ENCODE assay signal across 18 cellular contexts in the genomic region with DNA sequence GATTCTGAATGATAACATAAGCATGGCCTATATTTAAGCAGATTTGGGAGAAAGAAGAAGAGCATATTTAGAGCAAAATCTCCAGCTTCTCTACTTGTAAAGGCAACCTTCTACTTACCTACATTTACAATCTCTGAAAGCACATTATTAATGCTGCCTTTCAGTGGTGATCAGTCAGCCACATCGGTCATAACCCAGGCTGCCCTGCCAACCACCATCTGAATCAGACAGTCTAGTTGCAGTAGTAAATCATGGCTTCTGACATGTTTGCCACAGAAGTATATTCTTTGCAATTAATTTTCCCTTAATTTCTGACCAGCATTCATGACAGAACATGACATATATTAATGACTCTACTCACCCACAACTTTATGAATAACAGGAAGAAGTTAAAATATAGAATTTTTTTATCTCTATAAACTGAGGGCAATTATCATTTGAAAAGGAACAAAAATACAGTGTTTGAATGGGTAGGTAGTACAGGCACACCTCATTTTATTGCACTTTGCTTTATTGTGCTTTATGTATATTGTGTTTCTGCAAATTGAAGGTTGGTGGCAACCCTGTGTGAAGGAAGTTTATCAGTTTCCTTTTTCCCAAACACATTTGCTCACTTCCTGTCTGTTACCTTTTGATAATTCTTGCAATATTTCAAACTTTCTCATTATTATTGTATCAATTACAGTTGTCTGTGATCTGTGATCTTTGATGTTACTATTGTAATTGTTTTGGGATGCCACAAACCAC.
A peak's percentile ranks its signal among the peaks of the same experiment; 100 is the strongest.
DNase-seq lines count a peak whose midpoint lies in the region; ATAC-seq, FAIRE-seq and TF ChIP-seq lines count a peak whose summit lies in the region.
"Had no signal": no experiment of that assay in that cellular context is flagged by ENCODE, and none has a peak within 500 bp of the region (broad histone marks: within the 10 kb centered on the region; RNA-seq: fewer than 3 reads in every experiment).

No MANE protein-coding gene starts in this region.

- H3K9me2 ChIP-seq in Loucy (replicated peaks; ENCODE audit: low read depth, low read length): no peaks in the 10 kb centered on the region

- H3K27me3 Mint-ChIP-seq in WTC11 (ENCODE audit: low read depth): no peaks in the 10 kb centered on the region
- H3K27me3 Mint-ChIP-seq: activated CD4-positive, alpha-beta memory T cell treated with anti-CD3 and anti-CD28 coated beads, Interleukin-2, amount 10 ng/mL, durations not matched to agents 7 days and 5 days; activated naive CD8-positive, alpha-beta T cell treated with anti-CD3 and anti-CD28 coated beads, Interleukin-2, amount 10 ng/mL, durations not matched to agents 7 days and 5 days; CD8-positive, alpha-beta memory T cell had no signal

- H3K36me3 Mint-ChIP-seq in WTC11: no peaks in the 10 kb centered on the region
- H3K36me3 Mint-ChIP-seq: activated naive CD8-positive, alpha-beta T cell treated with anti-CD3 and anti-CD28 coated beads, Interleukin-2, amount 10 ng/mL, durations not matched to agents 7 days and 5 days had no signal

- no peaks in the 10 kb centered on the region for H3F3A ChIP-seq in Loucy (ENCODE audit: low read depth)

- H3K9me3 ChIP-seq in A549 (no peaks in the 10 kb centered on the region), Loucy (ENCODE audit: insufficient read depth, low read depth, low read length) (no peaks in the 10 kb centered on the region), keratinocyte (ENCODE audit: control insufficient read depth, low read depth, low read length) (no peaks in the 10 kb centered on the region)
- H3K9me3 ChIP-seq: breast epithelium, MG63, neutrophil had no signal

- H3K9ac ChIP-seq in Loucy (ENCODE audit: low read depth, low read length, poor library complexity, severe bottlenecking) (no peak overlapping the region), keratinocyte (ENCODE audit: control insufficient read depth, extremely low read depth, insufficient read depth, low read length) (no peak overlapping the region)

- TF ChIP-seq RAD21 in A549 (conservative IDR thresholded peaks at IDR 0.05 in 1 of 2, IDR thresholded peaks at IDR 0.05 in 1 of 2): no peak

- TF ChIP-seq POLR2A in A549 (IDR thresholded peaks at IDR 0.05; ENCODE audit: low read length): no peak

- POLR2A ChIA-PET in A549 (lab: Yijun Ruan, JAX): no interaction called here
- POLR2A ChIA-PET in WTC11 (lab: Charles Lee): no interaction called here

- CTCF ChIA-PET in A549 (lab: Yijun Ruan, JAX) (no interaction called here), WTC11 (lab: Charles Lee) (no interaction called here)

- TF ChIP-seq EP300 in A549 (IDR thresholded peaks at IDR 0.05): no peak

- FAIRE-seq in A549 (lab: Jason Lieb, UNC) (peak; percentile 7), keratinocyte (lab: Jason Lieb, UNC) (peak; percentile 34)

- intact Hi-C loops in dorsolateral prefrontal cortex (cut with DNase I): no loop called here

- no peak overlapping the region for H3K4me3 ChIP-seq in A549
- no peak overlapping the region for H3K4me3 ChIP-seq in Loucy (ENCODE audit: low read length, poor library complexity, severe bottlenecking)
- H3K4me3 ChIP-seq in keratinocyte (ENCODE audit: control insufficient read depth in 2 of 3, extremely low read depth in 1 of 3, insufficient read depth in 2 of 3, low read depth in 1 of 3, low read length in 3 of 3): no peak overlapping the region
- H3K4me3 ChIP-seq in dorsolateral prefrontal cortex: no peak overlapping the region
- H3K4me3 ChIP-seq: breast epithelium, MG63 had no signal

- H3K9me1 ChIP-seq in keratinocyte (ENCODE audit: control insufficient read depth, extremely low read depth, insufficient read depth, low read length): no peaks in the 10 kb centered on the region

- H3K4me1 ChIP-seq in A549: no peaks in the 10 kb centered on the region
- peaks cover 25% of the 10 kb centered on the region for H3K4me1 ChIP-seq in Loucy (ENCODE audit: insufficient read depth, low read length, poor library complexity, severe bottlenecking)
- no peaks in the 10 kb centered on the region for H3K4me1 ChIP-seq in keratinocyte (ENCODE audit: control insufficient read depth, extremely low read depth, insufficient read depth, low read length)
- H3K4me1 ChIP-seq: breast epithelium had no signal

- ATAC-seq in A549: no peak
- ATAC-seq in WTC11: no peak
- ATAC-seq in HG02610 (IDR thresholded peaks at IDR 0.05; ENCODE audit: unreplicated experiment): no peak
- ATAC-seq: stimulated activated naive CD8-positive, alpha-beta T cell treated with anti-CD3 and anti-CD28 coated beads, Interleukin-15, Interleukin-2, amounts not matched to agents 100 U/mL and 50 U/mL, for 24 hours had no signal

- H3K4me1 Mint-ChIP-seq in WTC11: peaks cover 37% of the 10 kb centered on the region
- H3K4me1 Mint-ChIP-seq: activated naive CD8-positive, alpha-beta T cell treated with anti-CD3 and anti-CD28 coated beads, Interleukin-2, amount 10 ng/mL, durations not matched to agents 7 days and 5 days had no signal

- H3K27ac Mint-ChIP-seq in WTC11: 0 out of 2 replicates have a peak overlapping the region, but pooled peaks have one; percentile 76
- H3K27ac Mint-ChIP-seq: activated CD4-positive, alpha-beta memory T cell treated with anti-CD3 and anti-CD28 coated beads, Interleukin-2, amount 10 ng/mL, durations not matched to agents 7 days and 5 days; activated naive CD8-positive, alpha-beta T cell treated with anti-CD3 and anti-CD28 coated beads, Interleukin-2, amount 10 ng/mL, durations not matched to agents 7 days and 5 days had no signal

- H2AFZ ChIP-seq in Loucy (ENCODE audit: low read length) (no peak overlapping the region), keratinocyte (ENCODE audit: control insufficient read depth, low read length) (peak overlapping the region; percentile 47)

- TF ChIP-seq CTCF in A549 (IDR thresholded peaks at IDR 0.05) (no peak), Loucy (conservative IDR thresholded peaks at IDR 0.05; ENCODE audit: low read length) (no peak), WTC11 (IDR thresholded peaks at IDR 0.05) (no peak), keratinocyte (optimal IDR thresholded peaks at IDR 0.05 in 1 of 3, IDR thresholded peaks at IDR 0.05 in 1 of 3, conservative IDR thresholded peaks at IDR 0.05 in 1 of 3; ENCODE audit: extremely low read depth in 1 of 3, insufficient read depth in 2 of 3, low read length in 3 of 3) (no peak), dorsolateral prefrontal cortex (IDR thresholded peaks at IDR 0.05 in 54 of 56, conservative IDR thresholded peaks at IDR 0.05 in 2 of 56; ENCODE audit: low read depth in 1 of 56, partially characterized antibody in 56 of 56) (no peak)

- dilution Hi-C loops in keratinocyte (cut with MboI; ENCODE audit: extremely low pct_ligation_motif_present, low sequenced_read_pairs): no loop called here

- no peaks in the 10 kb centered on the region for H3K27me3 ChIP-seq in Loucy (ENCODE audit: insufficient read depth, low read length, poor library complexity, severe bottlenecking)
- no peaks in the 10 kb centered on the region for H3K27me3 ChIP-seq in keratinocyte (ENCODE audit: control insufficient read depth, extremely low read depth, insufficient read depth, low read length)
- H3K27me3 ChIP-seq in dorsolateral prefrontal cortex: no peaks in the 10 kb centered on the region
- H3K27me3 ChIP-seq: breast epithelium, MG63, neutrophil had no signal

- no peak overlapping the region for H3K27ac ChIP-seq in A549
- no peak overlapping the region for H3K27ac ChIP-seq in keratinocyte (ENCODE audit: control insufficient read depth, insufficient read depth, low read length)
- H3K27ac ChIP-seq in dorsolateral prefrontal cortex: no peak overlapping the region
- H3K27ac ChIP-seq: breast epithelium, neutrophil had no signal

- no peaks in the 10 kb centered on the region for H3K9me3 Mint-ChIP-seq in WTC11
- H3K9me3 Mint-ChIP-seq: activated CD4-positive, alpha-beta memory T cell treated with anti-CD3 and anti-CD28 coated beads, Interleukin-2, amount 10 ng/mL, durations not matched to agents 7 days and 5 days; activated naive CD8-positive, alpha-beta T cell treated with anti-CD3 and anti-CD28 coated beads, Interleukin-2, amount 10 ng/mL, durations not matched to agents 7 days and 5 days had no signal

- no peak overlapping the region for H3K4me3 Mint-ChIP-seq in WTC11
- H3K4me3 Mint-ChIP-seq: activated CD4-positive, alpha-beta memory T cell treated with anti-CD3 and anti-CD28 coated beads, Interleukin-2, amount 10 ng/mL, durations not matched to agents 7 days and 5 days; activated naive CD8-positive, alpha-beta T cell treated with anti-CD3 and anti-CD28 coated beads, Interleukin-2, amount 10 ng/mL, durations not matched to agents 7 days and 5 days had no signal

- H3K79me2 ChIP-seq in Loucy (ENCODE audit: insufficient read depth, low read length) (no peaks in the 10 kb centered on the region), keratinocyte (ENCODE audit: control insufficient read depth, insufficient read depth, low read length) (no peaks in the 10 kb centered on the region)

- WGBS in A549 (ENCODE audit: missing lambda C conversion rate): 4% methylated on average over 1 of the region's 1 CpG

- H4K20me1 ChIP-seq in Loucy (ENCODE audit: insufficient read depth, low read length, poor library complexity, severe bottlenecking): no peaks in the 10 kb centered on the region
- H4K20me1 ChIP-seq in keratinocyte (ENCODE audit: control insufficient read depth, extremely low read depth, insufficient read depth, low read length): no peaks in the 10 kb centered on the region

- no peaks in the 10 kb centered on the region for H3K36me3 ChIP-seq in Loucy (ENCODE audit: insufficient read depth, low read length)
- no peaks in the 10 kb centered on the region for H3K36me3 ChIP-seq in keratinocyte (ENCODE audit: control insufficient read depth in 2 of 2, extremely low read depth in 1 of 2, insufficient read depth in 2 of 2, low read length in 2 of 2)
- H3K36me3 ChIP-seq: breast epithelium, MG63, neutrophil had no signal

- no peak overlapping the region for H3K4me2 ChIP-seq in A549
- peak overlapping the region; percentile 16 for H3K4me2 ChIP-seq in Loucy (ENCODE audit: low read depth, low read length, poor library complexity, severe bottlenecking)
- H3K4me2 ChIP-seq in keratinocyte (ENCODE audit: control insufficient read depth, extremely low read depth, insufficient read depth, low read depth, low read length): no peak overlapping the region

- no peak for DNase-seq in A549 (ENCODE audit: low read depth in 1 of 2, low spot score in 1 of 2)
- no peak for DNase-seq in WTC11 (ENCODE audit: low spot score)
- no peak for DNase-seq in keratinocyte (ENCODE audit: low read depth, low spot score)
- DNase-seq in dorsolateral prefrontal cortex: no peak
- no peak for DNase-seq in activated naive CD4-positive, alpha-beta T cell treated with anti-CD3 and anti-CD28 coated beads, Interleukin-2, amount 50 U/mL, for 16 hours
- no peak for DNase-seq in activated CD4-positive, CD25-positive, alpha-beta regulatory T cell treated with anti-CD3 and anti-CD28 coated beads, Interleukin-2, amount 50 U/mL, for 72 hours
- DNase-seq: activated CD4-positive, alpha-beta memory T cell treated with anti-CD3 and anti-CD28 coated beads, Interleukin-2, amount 10 ng/mL, durations not matched to agents 7 days and 5 days; activated naive CD8-positive, alpha-beta T cell treated with anti-CD3 and anti-CD28 coated beads, Interleukin-2, amount 10 ng/mL, durations not matched to agents 7 days and 5 days; activated T-cell treated with anti-CD3 and anti-CD28 coated beads, Interleukin-2, amount 50 U/mL, for 48 hours; CD8-positive, alpha-beta memory T cell; hippocampal formation; MG63; NCI-H2081; stimulated activated naive CD8-positive, alpha-beta T cell treated with anti-CD3 and anti-CD28 coated beads, Interleukin-15, Interleukin-2, amounts not matched to agents 100 U/mL and 50 U/mL, for 24 hours had no signal
